In genomic region chr20:50338479-50339195, GRCh38 we compare ENCODE assay signal across 8 cellular contexts.
A peak's percentile ranks its signal among the peaks of the same experiment; 100 is the strongest.
DNase-seq lines count a peak whose midpoint lies in the region; ATAC-seq and TF ChIP-seq lines count a peak whose summit lies in the region.

No MANE protein-coding gene starts in this region.

- H3K4me2 ChIP-seq in Loucy (ENCODE audit: low read depth, low read length, poor library complexity, severe bottlenecking), result peak overlapping the region; percentile 81

- H3K9ac ChIP-seq in Loucy (ENCODE audit: low read depth, low read length, poor library complexity, severe bottlenecking), result peak overlapping the region; percentile 58

- H3K4me1 Mint-ChIP-seq in stimulated activated memory B cell treated with anti-CD40 and anti-IgM and Interleukin-4, amounts not matched to agents 10 μg/mL and 1 μg/mL and 100 μg/mL, for 72 hours, result peaks cover 45% of the 10 kb centered on the region

- H3K4me3 ChIP-seq in Loucy (ENCODE audit: low read length, poor library complexity, severe bottlenecking) (peak overlapping the region; percentile 61), right lobe of liver (no peak overlapping the region)

- H3K36me3 ChIP-seq in Loucy (ENCODE audit: insufficient read depth, low read length) (no peaks in the 10 kb centered on the region), right lobe of liver (no peaks in the 10 kb centered on the region)

- ATAC-seq in GM21737 (IDR thresholded peaks at IDR 0.05; ENCODE audit: unreplicated experiment) (peak; percentile 58), right lobe of liver (peak in 3 of 4 donors; percentile 28 to 55 (median 31))
- peak; percentile 84 for ATAC-seq in stimulated activated memory B cell treated with anti-CD40 and anti-IgM and Interleukin-4, amounts not matched to agents 10 μg/mL and 1 μg/mL and 100 μg/mL, for 72 hours

- H3K27me3 Mint-ChIP-seq in stimulated activated memory B cell treated with anti-CD40 and anti-IgM and Interleukin-4, amounts not matched to agents 10 μg/mL and 1 μg/mL and 100 μg/mL, for 72 hours, result peaks cover 22% of the 10 kb centered on the region

- no peak overlapping the region for H2AFZ ChIP-seq in Loucy (ENCODE audit: low read length)

- H4K20me1 ChIP-seq in Loucy (ENCODE audit: insufficient read depth, low read length, poor library complexity, severe bottlenecking), result no peaks in the 10 kb centered on the region

- H3K79me2 ChIP-seq in Loucy (ENCODE audit: insufficient read depth, low read length), result no peaks in the 10 kb centered on the region

- H3K27me3 ChIP-seq in Loucy (ENCODE audit: insufficient read depth, low read length, poor library complexity, severe bottlenecking) (no peaks in the 10 kb centered on the region), right lobe of liver (no peaks in the 10 kb centered on the region)

- intact Hi-C loops in right lobe of liver (cut with DNase I), result no loop called here

- 61% methylated on average over 7 of the region's 9 CpGs for WGBS in right lobe of liver (ENCODE audit: insufficient coverage, low coverage, low lambda C conversion rate, missing lambda C conversion rate)

- H3K9me3 ChIP-seq in Loucy (ENCODE audit: insufficient read depth, low read depth, low read length) (no peaks in the 10 kb centered on the region), right lobe of liver (no peaks in the 10 kb centered on the region)

- H3K27ac Mint-ChIP-seq in stimulated activated memory B cell treated with anti-CD40 and anti-IgM and Interleukin-4, amounts not matched to agents 10 μg/mL and 1 μg/mL and 100 μg/mL, for 72 hours, result peak overlapping the region; percentile 65

- H3K4me3 Mint-ChIP-seq in stimulated activated memory B cell treated with anti-CD40 and anti-IgM and Interleukin-4, amounts not matched to agents 10 μg/mL and 1 μg/mL and 100 μg/mL, for 72 hours, result peak overlapping the region; percentile 49

- TF ChIP-seq POLR2A in right lobe of liver (IDR thresholded peaks at IDR 0.05), result no peak

- peak; percentile 29; the same call in 1 of the 2 replicates for TF ChIP-seq CTCF in GM12874 (IDR thresholded peaks at IDR 0.05; ENCODE audit: insufficient read depth, low read depth, low read length)
- TF ChIP-seq CTCF in Loucy (conservative IDR thresholded peaks at IDR 0.05; ENCODE audit: low read length), result peak; percentile 47
- TF ChIP-seq CTCF in right lobe of liver (IDR thresholded peaks at IDR 0.05), result no peak

- peak; percentile 78 for DNase-seq in activated effector memory CD4-positive, alpha-beta T cell treated with anti-CD3 and anti-CD28 coated beads, Interleukin-2, amount 50 U/mL, for 16 hours
- DNase-seq in right lobe of liver (no peak), amniotic stem cell (lab: John Stamatoyannopoulos, UW) (no peak), DMS79 treated with DMSO at 0.1 percent for 48 hours (lab: John Stamatoyannopoulos, UW) (no peak)

- no peaks in the 10 kb centered on the region for H3K36me3 Mint-ChIP-seq in stimulated activated memory B cell treated with anti-CD40 and anti-IgM and Interleukin-4, amounts not matched to agents 10 μg/mL and 1 μg/mL and 100 μg/mL, for 72 hours

- H3K4me1 ChIP-seq in Loucy (ENCODE audit: insufficient read depth, low read length, poor library complexity, severe bottlenecking) (peaks cover 27% of the 10 kb centered on the region), right lobe of liver (no peaks in the 10 kb centered on the region)

- no peaks in the 10 kb centered on the region for H3K9me2 ChIP-seq in Loucy (replicated peaks; ENCODE audit: low read depth, low read length)

- peaks cover 8% of the 10 kb centered on the region; the same call in 1 of the 2 replicates for H3F3A ChIP-seq in Loucy (ENCODE audit: low read depth)

- H3K9me3 Mint-ChIP-seq in stimulated activated memory B cell treated with anti-CD40 and anti-IgM and Interleukin-4, amounts not matched to agents 10 μg/mL and 1 μg/mL and 100 μg/mL, for 72 hours, result no peaks in the 10 kb centered on the region

- peak overlapping the region in 2 of 3 donors; percentile 21 to 48 for H3K27ac ChIP-seq in right lobe of liver

Comparison
In these comparisons a context has a peak if more than half of its experiments do, and no peak if none do; other contexts are left out.
1. CTCF ChIP-seq: peak in GM12874 (single experiment) and Loucy (single experiment); none in right lobe of liver (0 of 4).
2. ATAC-seq: peak in every context shown above with its lines; median percentile 84 in stimulated activated memory B cell treated with anti-CD40 and anti-IgM and Interleukin-4, amounts not matched to agents 10 μg/mL and 1 μg/mL and 100 μg/mL, for 72 hours; 58 in GM21737; 31 in right lobe of liver.